Comparison of ENCODE assay signal across 34 cellular contexts in genomic region chr2:237561221-237561620, GRCh38. TPM values are rescaled to one million over a fixed set of nuclear protein-coding genes. Genes with fewer than 3 reads are reported as not detected.
"Had no signal": no experiment of that assay in that cellular context is flagged by ENCODE, and none has a peak within 500 bp of the region (broad histone marks: within the 10 kb centered on the region; RNA-seq: fewer than 3 reads in every experiment).

No MANE protein-coding gene starts in this region.

- FAIRE-seq: endometrium, frontal cortex had no signal

- H3K27ac ChIP-seq: coronary artery, esophagus squamous epithelium, hepatocyte, left lung, psoas muscle, skin epidermis, suprapubic skin, transverse colon, vagina had no signal

- ATAC-seq: effector memory CD8-positive, alpha-beta T cell; left cardiac atrium; left lung; mucosa of descending colon; natural killer cell treated with Interleukin-12 subunit alpha and Interleukin-12 subunit beta and Interleukin-15 and Interleukin-18, amount 100 ng/mL, for 72 hours; psoas muscle; right cardiac atrium; stimulated activated naive B cell treated with anti-CD40 and anti-IgM and Interleukin-4, amounts not matched to agents 10 μg/mL and 1 μg/mL and 100 μg/mL, for 72 hours; stimulated activated naive CD8-positive, alpha-beta T cell treated with anti-CD3 and anti-CD28 coated beads, Interleukin-15, amount 100 ng/mL, for 72 hours had no signal

- H3K4me2 ChIP-seq: hepatocyte had no signal

- DNase-seq: dermis blood vessel endothelial cell; effector memory CD8-positive, alpha-beta T cell; erythroblast; esophagus squamous epithelium; head of caudate nucleus; left cardiac atrium; mesenchymal stem cell; mucosa of descending colon; naive B cell; psoas muscle; stimulated activated CD4-positive, alpha-beta T cell treated with anti-CD3 and anti-CD28 coated beads, Interleukin-15, amount 100 ng/mL, for 24 hours; stimulated activated CD4-positive, alpha-beta T cell treated with anti-CD3 and anti-CD28 coated beads, Interleukin-2, amount 100 ng/mL, for 48 hours; stimulated activated naive B cell treated with anti-CD40 and anti-IgM and Interleukin-4, amounts not matched to agents 10 μg/mL and 1 μg/mL and 100 μg/mL, for 72 hours; stimulated activated naive CD8-positive, alpha-beta T cell treated with anti-CD3 and anti-CD28 coated beads, Interleukin-15, amount 100 ng/mL, for 72 hours; transverse colon had no signal

- H3K27me3 ChIP-seq: hepatocyte, vagina had no signal

- H2AFZ ChIP-seq: hepatocyte had no signal

- H3K4me1 ChIP-seq: left lung had no signal

- H3K36me3 ChIP-seq: esophagus squamous epithelium, left lung, suprapubic skin, transverse colon, vagina had no signal

- H3K4me3 ChIP-seq: coronary artery, esophagus squamous epithelium, hepatocyte, left lung, mucosa of descending colon, psoas muscle, skin epidermis, suprapubic skin, transverse colon, vagina had no signal

- H3K9me3 ChIP-seq: mucosa of descending colon, psoas muscle, suprapubic skin, transverse colon, vagina had no signal

RNA-seq across cellular contexts. Expression of gene PRLH, which starts 5.2 kb away (rescaled TPM):
- total RNA-seq: dermis blood vessel endothelial cell; esophagus squamous epithelium; frontal cortex; hepatocyte; kidney epithelial cell; left cardiac atrium; left lung; lower leg skin; lung microvascular endothelial cell; mesothelial cell of epicardium; mucosa of descending colon; natural killer cell treated with Interleukin-12 subunit alpha and Interleukin-12 subunit beta and Interleukin-15 and Interleukin-18, amount 100 ng/mL, for 72 hours; neural crest cell; osteocyte; psoas muscle; renal cortical epithelial cell; right cardiac atrium; suprapubic skin; transverse colon; ureter; vagina had no signal
- polyA plus RNA-seq: hepatocyte, psoas muscle, right cardiac atrium, thymus had no signal

RNA-seq across cellular contexts. Expression of gene RAB17, which starts 29.3 kb away (rescaled TPM):
- total RNA-seq: natural killer cell treated with Interleukin-12 subunit alpha and Interleukin-12 subunit beta and Interleukin-15 and Interleukin-18, amount 100 ng/mL, for 72 hours; neural crest cell; vagina had no signal
